In genomic region chr5:142486581-142486980, GRCh38 we compare ENCODE assay signal across 1 cellular context.
TF ChIP-seq lines count a peak whose summit lies in the region.

No MANE protein-coding gene starts in this region.

TF ChIP-seq in H1, 55 proteins besides CTCF, POLR2A, EP300 and RAD21 (continued from another document):
- TF ChIP-seq TAF7 (optimal IDR thresholded peaks at IDR 0.05; ENCODE audit: borderline replicate concordance, low read depth, low read length) (no peak), SP1 (IDR thresholded peaks at IDR 0.05; ENCODE audit: low read depth, low read length) (no peak), NRF1 (IDR thresholded peaks at IDR 0.05; ENCODE audit: low read depth, low read length) (no peak), ATF3 (IDR thresholded peaks at IDR 0.05; ENCODE audit: insufficient read depth, low read depth, low read length) (no peak), GTF2F1 (IDR thresholded peaks at IDR 0.05; ENCODE audit: borderline replicate concordance, low read depth, low read length) (no peak), CBX5 (IDR thresholded peaks at IDR 0.05; ENCODE audit: low read depth, low read length) (no peak), GABPA (IDR thresholded peaks at IDR 0.05; ENCODE audit: borderline replicate concordance, insufficient read depth, low read length) (no peak), CTBP2 (IDR thresholded peaks at IDR 0.05; ENCODE audit: borderline replicate concordance, insufficient read depth, insufficient read length, low read length) (no peak), SIX5 (IDR thresholded peaks at IDR 0.05; ENCODE audit: low read depth, low read length) (no peak)
